Comparison of ENCODE assay signal across 17 cellular contexts in genomic region chr1:154966111-154966510, GRCh38.
"Had no signal": no experiment of that assay in that cellular context is flagged by ENCODE, and none has a peak within 500 bp of the region (broad histone marks: within the 10 kb centered on the region; RNA-seq: fewer than 3 reads in every experiment).

No MANE protein-coding gene starts in this region.

- H3K27me3 ChIP-seq: ascending aorta, hepatocyte, pancreas, sigmoid colon, transverse colon, vagina had no signal

- H3K27ac Mint-ChIP-seq: activated naive CD8-positive, alpha-beta T cell treated with anti-CD3 and anti-CD28 coated beads, Interleukin-2, amount 50 U/mL, for 24 hours had no signal

- H3K27ac ChIP-seq: hepatocyte, pancreas, vagina had no signal

- H3K4me3 Mint-ChIP-seq: activated CD4-positive, alpha-beta T cell treated with anti-CD3 and anti-CD28 coated beads for 36 hours; activated naive CD8-positive, alpha-beta T cell treated with anti-CD3 and anti-CD28 coated beads, Interleukin-2, amount 50 U/mL, for 24 hours; activated T-helper 1 cell treated with anti-CD3 and anti-CD28 coated beads, Interleukin-12 subunit alpha, Interleukin-12 subunit beta, Interleukin-2, Interleukin-4 antibody, amounts not matched to agents 30 ng/mL and 10 ng/mL and 1 ng/mL, durations not matched to agents 14 hours and 24 hours and 36 hours; T-helper 17 cell had no signal

- H3K27me3 Mint-ChIP-seq: activated CD4-positive, alpha-beta T cell treated with anti-CD3 and anti-CD28 coated beads for 36 hours; activated naive CD8-positive, alpha-beta T cell treated with anti-CD3 and anti-CD28 coated beads, Interleukin-2, amount 50 U/mL, for 24 hours; T-helper 17 cell had no signal

- H3K9me3 ChIP-seq: ascending aorta, pancreas, sigmoid colon, transverse colon, vagina had no signal

- H3K4me3 ChIP-seq: ascending aorta, hepatocyte, pancreas, sigmoid colon, transverse colon, vagina had no signal

- DNase-seq: activated CD4-positive, alpha-beta T cell treated with anti-CD3 and anti-CD28 coated beads for 36 hours; activated CD8-positive, alpha-beta memory T cell treated with anti-CD3 and anti-CD28 coated beads, Interleukin-2, amount 50 U/mL, for 48 hours; activated naive CD4-positive, alpha-beta T cell; activated naive CD8-positive, alpha-beta T cell treated with anti-CD3 and anti-CD28 coated beads, Interleukin-2, amount 50 U/mL, for 24 hours; islet precursor cell; pancreas; sigmoid colon; stimulated activated CD4-positive, alpha-beta T cell treated with anti-CD3 and anti-CD28 coated beads, Interleukin-2, amount 100 ng/mL, for 48 hours; stimulated activated naive CD4-positive, alpha-beta T cell; substantia nigra; T-helper 17 cell; transverse colon had no signal

- ATAC-seq: activated CD4-positive, alpha-beta T cell treated with anti-CD3 and anti-CD28 coated beads for 36 hours; activated naive CD8-positive, alpha-beta T cell treated with anti-CD3 and anti-CD28 coated beads, Interleukin-2, amount 50 U/mL, for 24 hours; left ventricle myocardium superior; pancreas; T-helper 17 cell had no signal

- H3K9me3 Mint-ChIP-seq: activated naive CD8-positive, alpha-beta T cell treated with anti-CD3 and anti-CD28 coated beads, Interleukin-2, amount 50 U/mL, for 24 hours; activated T-helper 1 cell treated with anti-CD3 and anti-CD28 coated beads, Interleukin-12 subunit alpha, Interleukin-12 subunit beta, Interleukin-2, Interleukin-4 antibody, amounts not matched to agents 30 ng/mL and 10 ng/mL and 1 ng/mL, durations not matched to agents 14 hours and 24 hours and 36 hours had no signal
